Comparison of ENCODE assay signal across 8 cellular contexts in the genomic region with DNA sequence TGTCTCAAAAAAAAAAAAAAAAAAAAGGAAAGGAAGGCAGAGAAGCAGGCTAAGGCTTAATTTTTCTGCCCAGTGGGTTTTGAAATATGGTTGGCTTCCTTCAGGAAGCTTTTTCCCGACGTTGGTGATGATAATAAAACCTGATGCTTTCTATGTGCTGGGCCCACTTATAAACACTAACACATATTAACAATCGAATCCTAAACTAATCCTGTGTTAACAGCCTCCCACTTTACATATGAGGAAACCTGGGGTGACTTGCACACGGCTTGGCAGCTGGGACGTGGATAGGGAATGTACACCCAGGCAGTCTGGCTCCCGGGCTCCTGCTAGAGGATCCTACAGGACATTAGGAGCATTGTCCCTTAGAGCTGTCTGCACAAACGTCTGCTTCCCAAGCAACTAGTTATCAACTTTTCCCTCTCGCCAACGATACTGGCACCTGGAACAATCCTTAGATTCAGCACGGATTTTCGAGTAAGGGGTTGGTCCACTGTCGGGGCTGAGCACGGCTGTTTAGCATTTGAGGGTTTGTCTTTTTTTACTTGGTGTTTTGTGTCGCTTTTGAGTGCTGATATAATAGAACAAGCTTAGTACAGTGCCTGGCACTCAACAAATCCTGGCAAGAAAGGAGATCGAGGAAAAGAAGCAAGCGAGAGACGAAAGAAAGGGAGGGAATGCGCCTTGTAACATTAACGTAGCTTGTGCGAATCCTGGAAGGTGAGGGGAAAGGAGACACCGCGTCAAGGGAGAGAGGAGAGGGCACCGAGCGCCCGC. TPM values are rescaled to one million over a fixed set of nuclear protein-coding genes. Genes with fewer than 3 reads are reported as not detected.
DNase-seq lines count a peak whose midpoint lies in the region; ATAC-seq and TF ChIP-seq lines count a peak whose summit lies in the region.

No MANE protein-coding gene starts in this region.

- DNase-seq in T-helper 1 cell (no peak), LoVo (ENCODE audit: low spot score) (peak; percentile 66), SW480 (ENCODE audit: low spot score) (peak; percentile 96), fibroblast of gingiva (ENCODE audit: low read depth) (peak; percentile 49), germinal center (ENCODE audit: low spot score) (no peak)
- DNase-seq in natural killer cell treated with Interleukin-12 subunit alpha and Interleukin-12 subunit beta and Interleukin-15 and Interleukin-18, amount 100 ng/mL, for 72 hours (ENCODE audit: low spot score), result no peak

- peaks cover 13% of the 10 kb centered on the region for H3K4me1 Mint-ChIP-seq in T-helper 1 cell treated with Interleukin-12 subunit alpha and Interleukin-12 subunit beta and Interleukin-4 antibody, amounts not matched to agents 30 μg/mL and 1 μg/mL, for 36 hours (ENCODE audit: low read depth)
- peaks cover 14 to 30% of the 10 kb centered on the region in 2 donors for H3K4me1 Mint-ChIP-seq in natural killer cell treated with Interleukin-12 subunit alpha and Interleukin-12 subunit beta and Interleukin-15 and Interleukin-18, amount 100 ng/mL, for 72 hours (ENCODE audit: low read depth in 2 of 2)

- no peaks in the 10 kb centered on the region for H3K9me3 ChIP-seq in HEK293 (ENCODE audit: control insufficient read depth, insufficient read depth, low read depth, low read length)

- CTCF ChIA-PET in HEK293 (lab: Yijun Ruan, JAX), result interaction anchor here (0.6 to 1.8 kb wide), 6 partner anchors 76 to 389 kb away, joined by 3 to 8 read pairs (median 4); no protein-coding TSS in a partner anchor

- TF ChIP-seq CTCF in HEK293 (tag by site-specific recombination; IDR thresholded peaks at IDR 0.05), result no peak

- H3K27ac ChIP-seq in HEK293 (ENCODE audit: extremely low read depth, low read depth, low read length), result peak overlapping the region; percentile 34; the same call in 1 of the 2 replicates

- POLR2A ChIA-PET in HEK293 (lab: Yijun Ruan, JAX), result interaction anchor here (0.5 to 1.4 kb wide), 8 partner anchors 9 to 407 kb away, joined by 3 to 11 read pairs (median 4); no protein-coding TSS in a partner anchor

- no peak for ATAC-seq in natural killer cell treated with Interleukin-12 subunit alpha and Interleukin-12 subunit beta and Interleukin-15 and Interleukin-18, amount 100 ng/mL, for 72 hours

- no peaks in the 10 kb centered on the region for H3K36me3 ChIP-seq in HEK293 (ENCODE audit: control insufficient read depth in 2 of 2, insufficient read depth in 1 of 2, low read length in 2 of 2)

- peaks cover 5% of the 10 kb centered on the region for H3K4me1 ChIP-seq in HEK293 (ENCODE audit: control insufficient read depth, insufficient read depth, low read length)

- peaks cover 4% of the 10 kb centered on the region for H3K27me3 Mint-ChIP-seq in T-helper 1 cell treated with Interleukin-12 subunit alpha and Interleukin-12 subunit beta and Interleukin-4 antibody, amounts not matched to agents 30 μg/mL and 1 μg/mL, for 36 hours (ENCODE audit: low read depth)
- peaks cover 0 to 5% of the 10 kb centered on the region in 2 donors for H3K27me3 Mint-ChIP-seq in natural killer cell treated with Interleukin-12 subunit alpha and Interleukin-12 subunit beta and Interleukin-15 and Interleukin-18, amount 100 ng/mL, for 72 hours

- no peaks in the 10 kb centered on the region for H3K9me3 Mint-ChIP-seq in T-helper 1 cell treated with Interleukin-12 subunit alpha and Interleukin-12 subunit beta and Interleukin-4 antibody, amounts not matched to agents 30 μg/mL and 1 μg/mL, for 36 hours
- no peaks in the 10 kb centered on the region for H3K9me3 Mint-ChIP-seq in natural killer cell treated with Interleukin-12 subunit alpha and Interleukin-12 subunit beta and Interleukin-15 and Interleukin-18, amount 100 ng/mL, for 72 hours

- H3K36me3 Mint-ChIP-seq in T-helper 1 cell treated with Interleukin-12 subunit alpha and Interleukin-12 subunit beta and Interleukin-4 antibody, amounts not matched to agents 30 μg/mL and 1 μg/mL, for 36 hours (ENCODE audit: low read depth), result peaks cover 3% of the 10 kb centered on the region
- no peaks in the 10 kb centered on the region for H3K36me3 Mint-ChIP-seq in natural killer cell treated with Interleukin-12 subunit alpha and Interleukin-12 subunit beta and Interleukin-15 and Interleukin-18, amount 100 ng/mL, for 72 hours

- peak overlapping the region; percentile 44 for H3K4me3 ChIP-seq in HEK293 (ENCODE audit: low read depth, low read length)

- peak overlapping the region; percentile 63 for H3K27ac Mint-ChIP-seq in T-helper 1 cell treated with Interleukin-12 subunit alpha and Interleukin-12 subunit beta and Interleukin-4 antibody, amounts not matched to agents 30 μg/mL and 1 μg/mL, for 36 hours
- H3K27ac Mint-ChIP-seq in natural killer cell treated with Interleukin-12 subunit alpha and Interleukin-12 subunit beta and Interleukin-15 and Interleukin-18, amount 100 ng/mL, for 72 hours, result no peak overlapping the region

- peak overlapping the region; percentile 91 for H3K4me3 Mint-ChIP-seq in T-helper 1 cell treated with Interleukin-12 subunit alpha and Interleukin-12 subunit beta and Interleukin-4 antibody, amounts not matched to agents 30 μg/mL and 1 μg/mL, for 36 hours
- peak overlapping the region; percentile 85 for H3K4me3 Mint-ChIP-seq in natural killer cell treated with Interleukin-12 subunit alpha and Interleukin-12 subunit beta and Interleukin-15 and Interleukin-18, amount 100 ng/mL, for 72 hours

TF ChIP-seq in HEK293, 187 proteins besides CTCF, POLR2A, EP300 and RAD21 (continues in another document):
- TF ChIP-seq ZNF239 (tag by site-specific recombination; IDR thresholded peaks at IDR 0.05) (no peak), ZNF366 (tag by site-specific recombination; conservative IDR thresholded peaks at IDR 0.05) (peak; percentile 51; the same call in 1 of the 2 replicates), ZBTB17 (tag by site-specific recombination; IDR thresholded peaks at IDR 0.05) (peak; percentile 83), PRDM1 (tag by site-specific recombination; IDR thresholded peaks at IDR 0.05) (peak; percentile 75; the same call in 1 of the 2 replicates), ZNF596 (tag by site-specific recombination; IDR thresholded peaks at IDR 0.05) (0 out of 2 replicates have a peak, but pooled peaks have one; percentile 22), TCF7L2 (IDR thresholded peaks at IDR 0.05; ENCODE audit: borderline replicate concordance, low read depth, low read length) (no peak), ZBTB48 (tag by site-specific recombination; IDR thresholded peaks at IDR 0.05) (peak; percentile 76; the same call in 1 of the 2 replicates), ZNF140 (tag by site-specific recombination; IDR thresholded peaks at IDR 0.05) (no peak), WT1 (tag by site-specific recombination; IDR thresholded peaks at IDR 0.05) (no peak), SCRT2 (tag by site-specific recombination; IDR thresholded peaks at IDR 0.05) (0 out of 2 replicates have a peak, but pooled peaks have one; percentile 28), ZNF785 (tag by site-specific recombination; IDR thresholded peaks at IDR 0.05) (no peak), ZBTB20 (tag by site-specific recombination; IDR thresholded peaks at IDR 0.05) (peak; percentile 53), IKZF3 (tag by site-specific recombination; IDR thresholded peaks at IDR 0.05) (0 out of 2 replicates have a peak, but pooled peaks have one; percentile 23)
- TF ChIP-seq, protein P1, sequence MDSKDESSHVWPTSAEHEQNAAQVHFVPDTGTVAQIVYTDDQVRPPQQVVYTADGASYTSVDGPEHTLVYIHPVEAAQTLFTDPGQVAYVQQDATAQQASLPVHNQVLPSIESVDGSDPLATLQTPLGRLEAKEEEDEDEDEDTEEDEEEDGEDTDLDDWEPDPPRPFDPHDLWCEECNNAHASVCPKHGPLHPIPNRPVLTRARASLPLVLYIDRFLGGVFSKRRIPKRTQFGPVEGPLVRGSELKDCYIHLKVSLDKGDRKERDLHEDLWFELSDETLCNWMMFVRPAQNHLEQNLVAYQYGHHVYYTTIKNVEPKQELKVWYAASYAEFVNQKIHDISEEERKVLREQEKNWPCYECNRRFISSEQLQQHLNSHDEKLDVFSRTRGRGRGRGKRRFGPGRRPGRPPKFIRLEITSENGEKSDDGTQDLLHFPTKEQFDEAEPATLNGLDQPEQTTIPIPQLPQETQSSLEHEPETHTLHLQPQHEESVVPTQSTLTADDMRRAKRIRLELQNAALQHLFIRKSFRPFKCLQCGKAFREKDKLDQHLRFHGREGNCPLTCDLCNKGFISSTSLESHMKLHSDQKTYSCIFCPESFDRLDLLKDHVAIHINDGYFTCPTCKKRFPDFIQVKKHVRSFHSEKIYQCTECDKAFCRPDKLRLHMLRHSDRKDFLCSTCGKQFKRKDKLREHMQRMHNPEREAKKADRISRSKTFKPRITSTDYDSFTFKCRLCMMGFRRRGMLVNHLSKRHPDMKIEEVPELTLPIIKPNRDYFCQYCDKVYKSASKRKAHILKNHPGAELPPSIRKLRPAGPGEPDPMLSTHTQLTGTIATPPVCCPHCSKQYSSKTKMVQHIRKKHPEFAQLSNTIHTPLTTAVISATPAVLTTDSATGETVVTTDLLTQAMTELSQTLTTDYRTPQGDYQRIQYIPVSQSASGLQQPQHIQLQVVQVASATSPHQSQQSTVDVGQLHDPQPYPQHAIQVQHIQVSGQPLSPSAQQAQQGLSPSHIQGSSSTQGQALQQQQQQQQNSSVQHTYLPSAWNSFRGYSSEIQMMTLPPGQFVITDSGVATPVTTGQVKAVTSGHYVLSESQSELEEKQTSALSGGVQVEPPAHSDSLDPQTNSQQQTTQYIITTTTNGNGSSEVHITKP (tag by site-specific recombination; IDR thresholded peaks at IDR 0.05), result peak; percentile 94
- TF ChIP-seq, protein P2, sequence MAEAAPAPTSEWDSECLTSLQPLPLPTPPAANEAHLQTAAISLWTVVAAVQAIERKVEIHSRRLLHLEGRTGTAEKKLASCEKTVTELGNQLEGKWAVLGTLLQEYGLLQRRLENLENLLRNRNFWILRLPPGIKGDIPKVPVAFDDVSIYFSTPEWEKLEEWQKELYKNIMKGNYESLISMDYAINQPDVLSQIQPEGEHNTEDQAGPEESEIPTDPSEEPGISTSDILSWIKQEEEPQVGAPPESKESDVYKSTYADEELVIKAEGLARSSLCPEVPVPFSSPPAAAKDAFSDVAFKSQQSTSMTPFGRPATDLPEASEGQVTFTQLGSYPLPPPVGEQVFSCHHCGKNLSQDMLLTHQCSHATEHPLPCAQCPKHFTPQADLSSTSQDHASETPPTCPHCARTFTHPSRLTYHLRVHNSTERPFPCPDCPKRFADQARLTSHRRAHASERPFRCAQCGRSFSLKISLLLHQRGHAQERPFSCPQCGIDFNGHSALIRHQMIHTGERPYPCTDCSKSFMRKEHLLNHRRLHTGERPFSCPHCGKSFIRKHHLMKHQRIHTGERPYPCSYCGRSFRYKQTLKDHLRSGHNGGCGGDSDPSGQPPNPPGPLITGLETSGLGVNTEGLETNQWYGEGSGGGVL (tag by site-specific recombination; IDR thresholded peaks at IDR 0.05), result peak; percentile 37; the same call in 1 of the 2 replicates

RNA-seq across cellular contexts. Expression of a gene that starts 0.6 kb away (rescaled TPM):
- total RNA-seq in natural killer cell treated with Interleukin-12 subunit alpha and Interleukin-12 subunit beta and Interleukin-15 and Interleukin-18, amount 100 ng/mL, for 72 hours, result 10 to 100 TPM; 10.5 to 20.6 TPM

RNA-seq across cellular contexts. Expression of a gene that starts 19.1 kb away (rescaled TPM):
- total RNA-seq in natural killer cell treated with Interleukin-12 subunit alpha and Interleukin-12 subunit beta and Interleukin-15 and Interleukin-18, amount 100 ng/mL, for 72 hours, result not detected

Comparison
In these comparisons a context has a peak if more than half of its experiments do, and no peak if none do; other contexts are left out.
1. DNase-seq: peak in LoVo (single experiment), SW480 (single experiment) and fibroblast of gingiva (single experiment); none in T-helper 1 cell (0 of 5), natural killer cell treated with Interleukin-12 subunit alpha and Interleukin-12 subunit beta and Interleukin-15 and Interleukin-18, amount 100 ng/mL, for 72 hours (single experiment) and germinal center (single experiment).